ENCODE assay signal across 16 cellular contexts in genomic region chr17:27621557-27621956, GRCh38.
"Had no signal": no experiment of that assay in that cellular context is flagged by ENCODE, and none has a peak within 500 bp of the region (broad histone marks: within the 10 kb centered on the region; RNA-seq: fewer than 3 reads in every experiment).

No MANE protein-coding gene starts in this region.

- H3K4me1 ChIP-seq: breast epithelium, left lung, SJSA1 had no signal

- H3K36me3 ChIP-seq: breast epithelium, ovary had no signal

- H3K27me3 ChIP-seq: breast epithelium, left lung, ovary, SJSA1 had no signal

- H3K27me3 Mint-ChIP-seq: activated CD4-positive, alpha-beta memory T cell treated with anti-CD3 and anti-CD28 coated beads for 36 hours; activated naive CD8-positive, alpha-beta T cell; activated T-cell treated with anti-CD3 and anti-CD28 coated beads, Interleukin-2, amount 50 U/mL, for 24 hours had no signal

- H3K27ac ChIP-seq: breast epithelium, left lung, ovary, SJSA1 had no signal

- H3K4me1 Mint-ChIP-seq: nephron progenitor cell had no signal

- H3K9me3 Mint-ChIP-seq: activated CD4-positive, alpha-beta memory T cell treated with anti-CD3 and anti-CD28 coated beads for 36 hours; activated T-cell treated with anti-CD3 and anti-CD28 coated beads, Interleukin-2, amount 50 U/mL, for 24 hours; nephron progenitor cell had no signal

- H3K4me3 Mint-ChIP-seq: activated CD4-positive, alpha-beta memory T cell treated with anti-CD3 and anti-CD28 coated beads for 36 hours; activated T-cell treated with anti-CD3 and anti-CD28 coated beads, Interleukin-2, amount 50 U/mL, for 24 hours; nephron progenitor cell had no signal

- H3K4me3 ChIP-seq: breast epithelium, left lung, ovary, SJSA1 had no signal

- ATAC-seq: activated CD4-positive, CD25-positive, alpha-beta regulatory T cell treated with anti-CD3 and anti-CD28 coated beads, Interleukin-2, amount 50 U/mL, for 24 hours; left lung had no signal

- DNase-seq: activated CD4-positive, alpha-beta memory T cell treated with anti-CD3 and anti-CD28 coated beads for 36 hours; activated effector memory CD4-positive, alpha-beta T cell treated with anti-CD3 and anti-CD28 coated beads, Interleukin-2, amount 50 U/mL, for 16 hours; activated T-cell treated with anti-CD3 and anti-CD28 coated beads, Interleukin-2, amount 50 U/mL, for 24 hours; dermis blood vessel endothelial cell; islet precursor cell; left lung; mammary epithelial cell; nephron progenitor cell; ovary; stimulated activated CD4-positive, alpha-beta T cell treated with anti-CD3 and anti-CD28 coated beads, Interleukin-1b, Interleukin-23, amount 100 ng/mL, for 48 hours; T-helper 9 cell; trophoblast cell had no signal

- H3K27ac Mint-ChIP-seq: nephron progenitor cell had no signal

- H3K9me3 ChIP-seq: breast epithelium, left lung, ovary, SJSA1 had no signal
